Comparison of ENCODE assay signal across 8 cellular contexts in genomic region chr2:19868705-19869550, GRCh38. TPM values are rescaled to one million over a fixed set of nuclear protein-coding genes. Genes with fewer than 3 reads are reported as not detected.
DNase-seq lines count a peak whose midpoint lies in the region; ATAC-seq and TF ChIP-seq lines count a peak whose summit lies in the region.

No MANE protein-coding gene starts in this region.

- TF ChIP-seq CTCF in astrocyte of the cerebellum (IDR thresholded peaks at IDR 0.05; ENCODE audit: low read depth, low read length, missing control alignments): no peak

- in situ Hi-C loops in astrocyte of the cerebellum (cut with HindIII; ENCODE audit: low sequenced_read_pairs): loop anchor here (25.0 kb wide), 1 partner anchor 507 kb away; the partner anchor contains the start of gene OSR1

- intact Hi-C loops in left colon (cut with DNase I, micrococcal nuclease): loop anchor here (10.0 kb wide), 3 partner anchors 504 to 1484 kb away; no protein-coding TSS in a partner anchor

- peak overlapping the region; percentile 36 for H3K4me3 ChIP-seq in astrocyte of the cerebellum (ENCODE audit: low read depth, low read length)

- ATAC-seq in GM18511 (IDR thresholded peaks at IDR 0.05; ENCODE audit: unreplicated experiment): peak; percentile 74
- ATAC-seq in HG02870 (IDR thresholded peaks at IDR 0.05; ENCODE audit: unreplicated experiment): peak; percentile 62
- peak; percentile 88 for ATAC-seq in left colon

- DNase-seq in T follicular helper cell (ENCODE audit: low read depth) (peak; percentile 47), astrocyte of the cerebellum (ENCODE audit: low read depth) (no peak), left colon (peak; percentile 54 to 73), NCI-H2107 treated with DMSO at 0.1 percent for 48 hours (lab: John Stamatoyannopoulos, UW; ENCODE audit: unreplicated experiment) (no peak), occipital lobe (lab: John Stamatoyannopoulos, UW) (no peak)
- peak; percentile 57 to 60 for DNase-seq in stimulated activated CD4-positive, alpha-beta T cell treated with anti-CD3 and anti-CD28 coated beads, Interleukin-4, amount 100 ng/mL, for 4 hours

RNA-seq across cellular contexts. Expression of gene TTC32, which starts 32.9 kb away (rescaled TPM):
- total RNA-seq in left colon (10 to 100 TPM in 1 of 2 donors, 1 to 10 TPM in 1; 9.8 to 10.4 TPM), occipital lobe (22.3 TPM)

Comparison
In these comparisons a context has a peak if more than half of its experiments do, and no peak if none do; other contexts are left out.
1. DNase-seq: peak in T follicular helper cell (single experiment), left colon (2 of 2) and stimulated activated CD4-positive, alpha-beta T cell treated with anti-CD3 and anti-CD28 coated beads, Interleukin-4, amount 100 ng/mL, for 4 hours (2 of 2); none in astrocyte of the cerebellum (single experiment), NCI-H2107 treated with DMSO at 0.1 percent for 48 hours (single experiment) and occipital lobe (single experiment).
2. Peak in every context shown above with its lines, with median percentiles within 50 percentile points of each other: ATAC-seq.